ENCODE assay signal across 27 cellular contexts in the genomic region with DNA sequence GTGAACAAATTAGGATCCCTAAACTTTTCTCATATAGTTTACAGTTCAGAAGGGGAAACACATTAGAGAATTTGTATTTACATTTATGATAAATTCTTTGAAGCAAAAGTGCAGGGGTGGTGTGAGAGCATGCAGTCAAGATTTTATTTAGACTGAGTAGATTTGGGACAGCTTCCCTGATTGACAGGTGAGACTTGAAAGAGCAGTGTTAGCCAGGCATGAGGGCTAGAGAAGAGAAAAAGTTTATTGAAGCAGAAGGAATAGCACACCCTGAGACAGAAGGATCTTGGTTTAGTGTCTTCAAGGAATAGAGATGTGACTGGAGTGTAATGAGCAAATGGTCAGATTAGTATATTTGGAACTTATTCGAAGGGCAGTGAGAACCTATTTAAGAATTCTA.
"Had no signal": no experiment of that assay in that cellular context is flagged by ENCODE, and none has a peak within 500 bp of the region (broad histone marks: within the 10 kb centered on the region; RNA-seq: fewer than 3 reads in every experiment).

No MANE protein-coding gene starts in this region.

- H3K27ac Mint-ChIP-seq: dendritic cell treated with granulocyte-macrophage colony-stimulating factor and Interleukin-4, amounts not matched to agents 40 ng/mL and 50 ng/mL, for 4 days; mesothelial cell of epicardium; naive B cell had no signal

- FAIRE-seq: endothelial cell of umbilical vein, islet of Langerhans, keratinocyte had no signal

- H3K36me3 Mint-ChIP-seq: naive B cell had no signal

- H3K4me3 ChIP-seq: colonic mucosa, esophagus squamous epithelium, gastrocnemius medialis, heart right ventricle, left lung, lower lobe of right lung, mucosa of descending colon had no signal

- H3K27ac ChIP-seq: colonic mucosa, epithelial cell of prostate, esophagus squamous epithelium, gastrocnemius medialis, heart right ventricle, left lung, lower lobe of right lung had no signal

- H3K9me3 Mint-ChIP-seq: dendritic cell treated with granulocyte-macrophage colony-stimulating factor and Interleukin-4, amounts not matched to agents 40 ng/mL and 50 ng/mL, for 4 days; mesothelial cell of epicardium; naive B cell had no signal

- H3K27me3 ChIP-seq: colonic mucosa, esophagus squamous epithelium, gastrocnemius medialis, heart right ventricle, left lung had no signal

- H3K27me3 Mint-ChIP-seq: dendritic cell treated with granulocyte-macrophage colony-stimulating factor and Interleukin-4, amounts not matched to agents 40 ng/mL and 50 ng/mL, for 4 days; naive B cell had no signal

- H3K4me3 Mint-ChIP-seq: dendritic cell treated with granulocyte-macrophage colony-stimulating factor and Interleukin-4, amounts not matched to agents 40 ng/mL and 50 ng/mL, for 4 days; mesothelial cell of epicardium; naive B cell had no signal

- H3K36me3 ChIP-seq: colonic mucosa, esophagus squamous epithelium, gastrocnemius medialis, heart right ventricle, left lung, lower lobe of right lung had no signal

- H3K4me1 ChIP-seq: colonic mucosa had no signal

- ATAC-seq: esophagus mucosa, gastrocnemius medialis, heart right ventricle, left cardiac atrium, left lung, left ventricle myocardium superior, lower lobe of right lung, mucosa of descending colon had no signal

- H3K9me3 ChIP-seq: colonic mucosa, esophagus squamous epithelium, gastrocnemius medialis, heart right ventricle, left lung, lower lobe of right lung, mucosa of descending colon had no signal

- DNase-seq: colonic mucosa; cortex of kidney; effector CD4-positive, alpha-beta T cell; effector memory CD4-positive, alpha-beta T cell; erythroblast; esophagus squamous epithelium; foreskin fibroblast; foreskin melanocyte; gastrocnemius medialis; glutamatergic neuron; head of caudate nucleus; heart right ventricle; hippocampal formation; left cardiac atrium; left lung; left ventricle myocardium superior; lower lobe of right lung; mesenchymal stem cell; mucosa of descending colon; naive B cell had no signal
